Comparison of ENCODE assay signal across 9 cellular contexts in the genomic region with DNA sequence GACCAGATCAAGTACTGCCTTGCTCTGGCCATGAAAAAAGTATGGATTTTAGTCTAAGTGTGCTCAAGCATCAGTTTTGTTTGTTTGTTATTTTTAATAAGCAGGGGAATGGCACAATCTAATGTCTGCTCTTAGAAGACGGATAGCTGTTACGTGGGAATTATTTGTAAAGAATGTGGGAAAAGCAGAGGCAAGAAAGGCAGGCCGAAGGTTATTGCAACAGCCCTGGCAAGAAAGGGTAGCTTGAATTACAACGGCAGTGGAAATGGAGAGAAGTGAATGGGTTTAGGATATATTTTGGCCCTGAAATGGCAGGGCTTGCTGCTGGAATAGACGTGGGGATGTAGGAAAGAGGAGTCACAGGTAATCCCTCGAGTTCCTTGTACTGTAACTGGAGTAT. TPM values are rescaled to one million over a fixed set of nuclear protein-coding genes. Genes with fewer than 3 reads are reported as not detected.
DNase-seq lines count a peak whose midpoint lies in the region; ATAC-seq and TF ChIP-seq lines count a peak whose summit lies in the region.
"Had no signal": no experiment of that assay in that cellular context is flagged by ENCODE, and none has a peak within 500 bp of the region (broad histone marks: within the 10 kb centered on the region; RNA-seq: fewer than 3 reads in every experiment).

No MANE protein-coding gene starts in this region.

- no peak for TF ChIP-seq EP300 in gastroesophageal sphincter (IDR thresholded peaks at IDR 0.05)

- peak overlapping the region; percentile 93 for H3K9ac ChIP-seq in skeletal muscle satellite cell (ENCODE audit: low read depth, low read length)

- H3K9me3 Mint-ChIP-seq in GM23338 (no peaks in the 10 kb centered on the region; the same call in 2 of the 3 replicates), activated B cell treated with CpG ODN at 0.5 μM for 24 hours (no peaks in the 10 kb centered on the region)

- CTCF ChIA-PET in activated B cell treated with CpG ODN at 0.5 μM for 24 hours (lab: Charles Lee) = interaction anchor here (0.7 to 2.4 kb wide), 5 partner anchors 12 to 31 kb away, joined by 3 to 10 read pairs (median 4); no protein-coding TSS in a partner anchor

- H3K36me3 Mint-ChIP-seq in GM23338 (ENCODE audit: low read depth) = peaks cover 66% of the 10 kb centered on the region
- H3K36me3 Mint-ChIP-seq in activated B cell treated with CpG ODN at 0.5 μM for 24 hours (ENCODE audit: low read depth) = peaks cover 45% of the 10 kb centered on the region

- peaks cover 4% of the 10 kb centered on the region for H3F3A ChIP-seq in GM23338 (replicated peaks; ENCODE audit: low read depth)

- no peaks in the 10 kb centered on the region for H3K27me3 ChIP-seq in GM23338 (ENCODE audit: insufficient read depth)
- no peaks in the 10 kb centered on the region for H3K27me3 ChIP-seq in gastroesophageal sphincter
- H3K27me3 ChIP-seq in skeletal muscle satellite cell (ENCODE audit: control insufficient read depth, insufficient read depth, low read length) = no peaks in the 10 kb centered on the region

- H3K4me3 ChIP-seq in GM23338 = peak overlapping the region; percentile 99
- H3K4me3 ChIP-seq in gastroesophageal sphincter = peak overlapping the region; percentile 72 to 77
- H3K4me3 ChIP-seq in skeletal muscle satellite cell (ENCODE audit: low read length) = peak overlapping the region; percentile 91

- ATAC-seq in GM23338 (no peak), activated B cell treated with CpG ODN at 0.5 μM for 24 hours (ENCODE audit: low read depth) (no peak), gastroesophageal sphincter (no peak)

- 16 to 25% methylated on average over 5 to 6 of the region's 6 CpGs for WGBS in gastroesophageal sphincter (ENCODE audit: low coverage in 1 of 2), 2 donors

- H3K36me3 ChIP-seq in GM23338 (ENCODE audit: insufficient read depth) (peaks cover 20% of the 10 kb centered on the region), gastroesophageal sphincter (peaks cover 0 to 34% of the 10 kb centered on the region in 2 donors), skeletal muscle satellite cell (ENCODE audit: insufficient read depth, low read length) (peaks cover 19% of the 10 kb centered on the region)

- intact Hi-C loops in activated B cell treated with CpG ODN at 0.5 μM for 24 hours (cut with micrococcal nuclease) = loop anchor here (1.0 to 2.0 kb wide), 2 partner anchors 27 to 40 kb away; no protein-coding TSS in a partner anchor

- H3K4me1 Mint-ChIP-seq in GM23338 = peaks cover 24% of the 10 kb centered on the region
- H3K4me1 Mint-ChIP-seq in activated B cell treated with CpG ODN at 0.5 μM for 24 hours = peaks cover 73% of the 10 kb centered on the region

- H3K27ac ChIP-seq in GM23338 (ENCODE audit: low read depth) (no peak overlapping the region), gastroesophageal sphincter (peak overlapping the region; percentile 6 to 92 (median 88))

- H3K4me1 ChIP-seq in GM23338 (ENCODE audit: insufficient read depth) (peaks cover 18% of the 10 kb centered on the region; the same call in 1 of the 2 replicates), gastroesophageal sphincter (peaks cover 0 to 48% (median 24%) of the 10 kb centered on the region in 3 donors), skeletal muscle satellite cell (ENCODE audit: control insufficient read depth, insufficient read depth, low read length) (peaks cover 31% of the 10 kb centered on the region)

- DNase-seq in GM23338 (ENCODE audit: low spot score) (no peak), activated B cell treated with CpG ODN at 0.5 μM for 24 hours (no peak), AG08395 (ENCODE audit: low spot score) (no peak), DMS53 (lab: John Stamatoyannopoulos, UW) (no peak), NK-92 (lab: John Stamatoyannopoulos, UW; ENCODE audit: unreplicated experiment) (no peak)
- no peak for DNase-seq in central memory CD4-positive, alpha-beta T cell
- DNase-seq: effector CD4-positive, alpha-beta T cell had no signal

- no peak for TF ChIP-seq POLR2A in gastroesophageal sphincter (IDR thresholded peaks at IDR 0.05)

- peak overlapping the region; percentile 93 for H3K4me2 ChIP-seq in GM23338
- H3K4me2 ChIP-seq in skeletal muscle satellite cell (ENCODE audit: low read length) = peak overlapping the region; percentile 87

- H3K27me3 Mint-ChIP-seq in GM23338 (ENCODE audit: insufficient read depth, low read depth, poor library complexity) = peaks cover 12% of the 10 kb centered on the region
- H3K27me3 Mint-ChIP-seq in activated B cell treated with CpG ODN at 0.5 μM for 24 hours = no peaks in the 10 kb centered on the region

- no peaks in the 10 kb centered on the region for H3K9me3 ChIP-seq in gastroesophageal sphincter
- H3K9me3 ChIP-seq in skeletal muscle satellite cell (replicated peaks; ENCODE audit: low read length) = no peaks in the 10 kb centered on the region

- peak overlapping the region; percentile 98 for H3K4me3 Mint-ChIP-seq in GM23338
- peak overlapping the region; percentile 92 for H3K4me3 Mint-ChIP-seq in activated B cell treated with CpG ODN at 0.5 μM for 24 hours

- H2AFZ ChIP-seq in GM23338 = no peak overlapping the region

- no peaks in the 10 kb centered on the region for H3K9me2 ChIP-seq in GM23338 (ENCODE audit: insufficient read depth)

- POLR2A ChIA-PET in activated B cell treated with CpG ODN at 0.5 μM for 24 hours (lab: Charles Lee) = interaction anchor here (0.5 to 5.7 kb wide), 15 partner anchors 9 to 123 kb away, joined by 3 to 112 read pairs (median 5); a partner anchor contains a TSS

- TF ChIP-seq CTCF in GM23338 (conservative IDR thresholded peaks at IDR 0.05; ENCODE audit: low read depth in 2 of 2) (no peak), activated B cell treated with CpG ODN at 0.5 μM for 24 hours (IDR thresholded peaks at IDR 0.05) (no peak), gastroesophageal sphincter (IDR thresholded peaks at IDR 0.05) (no peak)

- H3K27ac Mint-ChIP-seq in GM23338 = peak overlapping the region; percentile 92
- peak overlapping the region; percentile 85 for H3K27ac Mint-ChIP-seq in activated B cell treated with CpG ODN at 0.5 μM for 24 hours

- peaks cover 28% of the 10 kb centered on the region for H4K20me1 ChIP-seq in GM23338 (replicated peaks; ENCODE audit: insufficient read depth)

- H3K79me2 ChIP-seq in GM23338 (replicated peaks; ENCODE audit: insufficient read depth) = peaks cover 40% of the 10 kb centered on the region

TF ChIP-seq in GM23338, 12 proteins besides CTCF, POLR2A, EP300 and RAD21 (continues in another document):
- TF ChIP-seq EZH2 (IDR thresholded peaks at IDR 0.05; ENCODE audit: low read depth, unreplicated experiment) (no peak), EZH2phosphoT487 (IDR thresholded peaks at IDR 0.05; ENCODE audit: unreplicated experiment) (no peak)
- TF ChIP-seq, protein P1, sequence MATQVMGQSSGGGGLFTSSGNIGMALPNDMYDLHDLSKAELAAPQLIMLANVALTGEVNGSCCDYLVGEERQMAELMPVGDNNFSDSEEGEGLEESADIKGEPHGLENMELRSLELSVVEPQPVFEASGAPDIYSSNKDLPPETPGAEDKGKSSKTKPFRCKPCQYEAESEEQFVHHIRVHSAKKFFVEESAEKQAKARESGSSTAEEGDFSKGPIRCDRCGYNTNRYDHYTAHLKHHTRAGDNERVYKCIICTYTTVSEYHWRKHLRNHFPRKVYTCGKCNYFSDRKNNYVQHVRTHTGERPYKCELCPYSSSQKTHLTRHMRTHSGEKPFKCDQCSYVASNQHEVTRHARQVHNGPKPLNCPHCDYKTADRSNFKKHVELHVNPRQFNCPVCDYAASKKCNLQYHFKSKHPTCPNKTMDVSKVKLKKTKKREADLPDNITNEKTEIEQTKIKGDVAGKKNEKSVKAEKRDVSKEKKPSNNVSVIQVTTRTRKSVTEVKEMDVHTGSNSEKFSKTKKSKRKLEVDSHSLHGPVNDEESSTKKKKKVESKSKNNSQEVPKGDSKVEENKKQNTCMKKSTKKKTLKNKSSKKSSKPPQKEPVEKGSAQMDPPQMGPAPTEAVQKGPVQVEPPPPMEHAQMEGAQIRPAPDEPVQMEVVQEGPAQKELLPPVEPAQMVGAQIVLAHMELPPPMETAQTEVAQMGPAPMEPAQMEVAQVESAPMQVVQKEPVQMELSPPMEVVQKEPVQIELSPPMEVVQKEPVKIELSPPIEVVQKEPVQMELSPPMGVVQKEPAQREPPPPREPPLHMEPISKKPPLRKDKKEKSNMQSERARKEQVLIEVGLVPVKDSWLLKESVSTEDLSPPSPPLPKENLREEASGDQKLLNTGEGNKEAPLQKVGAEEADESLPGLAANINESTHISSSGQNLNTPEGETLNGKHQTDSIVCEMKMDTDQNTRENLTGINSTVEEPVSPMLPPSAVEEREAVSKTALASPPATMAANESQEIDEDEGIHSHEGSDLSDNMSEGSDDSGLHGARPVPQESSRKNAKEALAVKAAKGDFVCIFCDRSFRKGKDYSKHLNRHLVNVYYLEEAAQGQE (IDR thresholded peaks at IDR 0.05; ENCODE audit: unreplicated experiment) = no peak

RNA-seq across cellular contexts. Expression of a gene that starts 1.0 kb away (rescaled TPM):
- 34.0 and 35.1 TPM in 2 replicates for total RNA-seq in GM23338 (2014; rRNA removed; shearing (Covaris generic))
- 5.8 and 6.1 TPM in 2 replicates for polyA plus RNA-seq in GM23338 (2016; fragmentation: Nextera tagmentation; extraction: Ambion mirVana)
- total RNA-seq in activated B cell treated with CpG ODN at 0.5 μM for 24 hours (6.4 and 6.7 TPM in 2 replicates), gastroesophageal sphincter (under 1 TPM in 2 of 4 donors, not detected in 2; 0.13 to 0.15 TPM)
- total RNA-seq in skeletal muscle satellite cell (2012; rRNA removed) = 6.8 and 7.4 TPM in 2 replicates

RNA-seq across cellular contexts. Expression of a gene that starts 26.8 kb away (rescaled TPM):
- total RNA-seq in GM23338 (2014; rRNA removed; shearing (Covaris generic)) = 11.6 and 13.6 TPM in 2 replicates
- polyA plus RNA-seq in GM23338 (2016; fragmentation: Nextera tagmentation; extraction: Ambion mirVana) = 7.4 and 7.5 TPM in 2 replicates
- total RNA-seq in activated B cell treated with CpG ODN at 0.5 μM for 24 hours (295 and 349 TPM in 2 replicates), gastroesophageal sphincter (1 to 10 TPM in 1 of 4 donors, under 1 TPM in 1, not detected in 2; 0.96 to 2.0 TPM)
- total RNA-seq in skeletal muscle satellite cell (2012; rRNA removed) = 2.0 and 3.1 TPM in 2 replicates

RNA-seq across cellular contexts. Expression of a gene that starts 54.1 kb away (rescaled TPM):
- total RNA-seq in GM23338 (2014; rRNA removed; shearing (Covaris generic)) = 27.6 and 48.0 TPM in 2 replicates
- polyA plus RNA-seq in GM23338 (2016; fragmentation: Nextera tagmentation; extraction: Ambion mirVana) = 230 and 232 TPM in 2 replicates
- total RNA-seq in activated B cell treated with CpG ODN at 0.5 μM for 24 hours = 33.8 and 38.0 TPM in 2 replicates
- total RNA-seq in gastroesophageal sphincter = 10 to 100 TPM in 3 of 4 donors, 1 to 10 TPM in 1; 8.5 to 25.3 (median 13.8) TPM
- total RNA-seq in skeletal muscle satellite cell (2012; rRNA removed) = 19.8 and 25.8 TPM in 2 replicates

RNA-seq across cellular contexts. Expression of a gene that starts 54.3 kb away (rescaled TPM):
- total RNA-seq in GM23338 (2014; rRNA removed; shearing (Covaris generic)) = 113 and 134 TPM in 2 replicates
- 93.0 and 98.7 TPM in 2 replicates for polyA plus RNA-seq in GM23338 (2016; fragmentation: Nextera tagmentation; extraction: Ambion mirVana)
- 15.1 and 16.4 TPM in 2 replicates for total RNA-seq in activated B cell treated with CpG ODN at 0.5 μM for 24 hours
- 100 to 1,000 TPM in 2 of 4 donors, 10 to 100 TPM in 2; 98.5 to 172 (median 109) TPM for total RNA-seq in gastroesophageal sphincter
- 168 and 225 TPM in 2 replicates for total RNA-seq in skeletal muscle satellite cell (2012; rRNA removed)

Comparison
In these comparisons a context has a peak if more than half of its experiments do, and no peak if none do; other contexts are left out.
1. RNA of a gene that starts 26.8 kb away (total RNA-seq): 295 to 349 TPM in activated B cell treated with CpG ODN at 0.5 μM for 24 hours; 11.6 to 13.6 TPM in GM23338 and 0.96 to 2.0 TPM in gastroesophageal sphincter; every median in the first group is over 10 times any median in the second.
2. Peak in every context shown above with its lines, with median percentiles within 50 percentile points of each other: H3K4me3 ChIP-seq.